8 cellular contexts compared by ENCODE assay signal in genomic region chr3:5057857-5058324, GRCh38.
A peak's percentile ranks its signal among the peaks of the same experiment; 100 is the strongest.
DNase-seq lines count a peak whose midpoint lies in the region; ATAC-seq and TF ChIP-seq lines count a peak whose summit lies in the region.

No MANE protein-coding gene starts in this region.

- peak overlapping the region; percentile 13 for H3K27ac Mint-ChIP-seq in chondrocyte (ENCODE audit: unreplicated experiment)

- peak; percentile 81 for ATAC-seq in HG02884 (IDR thresholded peaks at IDR 0.05; ENCODE audit: unreplicated experiment)

- no peaks in the 10 kb centered on the region for H3K9me3 Mint-ChIP-seq in chondrocyte (ENCODE audit: low read depth)

- H3K36me3 Mint-ChIP-seq in chondrocyte (ENCODE audit: low read depth), result no peaks in the 10 kb centered on the region

- TF ChIP-seq CTCF in GM13977 (IDR thresholded peaks at IDR 0.05; ENCODE audit: extremely low read depth, insufficient read depth, missing control alignments) (peak; percentile 76), chondrocyte (IDR thresholded peaks at IDR 0.05) (peak; percentile 94)

- peak; percentile 34 for DNase-seq in 8988T
- peak; percentile 65 for DNase-seq in GM13977 (ENCODE audit: low spot score)
- peak; percentile 79 for DNase-seq in NCI-H226
- DNase-seq in activated CD4-positive, alpha-beta T cell treated with anti-CD3 and anti-CD28 coated beads for 1 hour, result peak; percentile 51
- DNase-seq in chondrocyte (ENCODE audit: low spot score), result no peak
- peak; percentile 85 for DNase-seq in left kidney (ENCODE audit: low read depth, low spot score)
- peak; percentile 55 to 68 for DNase-seq in stimulated activated CD4-positive, alpha-beta T cell treated with anti-CD3 and anti-CD28 coated beads, Interleukin-4, amount 100 ng/mL, for 4 hours

- in situ Hi-C loops in GM13977 (cut with MboI; ENCODE audit: low pct_unique_long_range_greater_than_20kb, low sequenced_read_pairs, unreplicated experiment), result loop anchor here (10.0 to 25.0 kb wide), 2 partner anchors 343 to 721 kb away; no protein-coding TSS in a partner anchor

- H3K27me3 Mint-ChIP-seq in chondrocyte (ENCODE audit: low read depth), result peaks cover 3% of the 10 kb centered on the region

- H3K4me3 Mint-ChIP-seq in chondrocyte (ENCODE audit: unreplicated experiment), result no peak overlapping the region

- peaks cover 48% of the 10 kb centered on the region for H3K4me1 Mint-ChIP-seq in chondrocyte (ENCODE audit: low read depth)
